Comparison of ENCODE assay signal across 22 cellular contexts in the genomic region with DNA sequence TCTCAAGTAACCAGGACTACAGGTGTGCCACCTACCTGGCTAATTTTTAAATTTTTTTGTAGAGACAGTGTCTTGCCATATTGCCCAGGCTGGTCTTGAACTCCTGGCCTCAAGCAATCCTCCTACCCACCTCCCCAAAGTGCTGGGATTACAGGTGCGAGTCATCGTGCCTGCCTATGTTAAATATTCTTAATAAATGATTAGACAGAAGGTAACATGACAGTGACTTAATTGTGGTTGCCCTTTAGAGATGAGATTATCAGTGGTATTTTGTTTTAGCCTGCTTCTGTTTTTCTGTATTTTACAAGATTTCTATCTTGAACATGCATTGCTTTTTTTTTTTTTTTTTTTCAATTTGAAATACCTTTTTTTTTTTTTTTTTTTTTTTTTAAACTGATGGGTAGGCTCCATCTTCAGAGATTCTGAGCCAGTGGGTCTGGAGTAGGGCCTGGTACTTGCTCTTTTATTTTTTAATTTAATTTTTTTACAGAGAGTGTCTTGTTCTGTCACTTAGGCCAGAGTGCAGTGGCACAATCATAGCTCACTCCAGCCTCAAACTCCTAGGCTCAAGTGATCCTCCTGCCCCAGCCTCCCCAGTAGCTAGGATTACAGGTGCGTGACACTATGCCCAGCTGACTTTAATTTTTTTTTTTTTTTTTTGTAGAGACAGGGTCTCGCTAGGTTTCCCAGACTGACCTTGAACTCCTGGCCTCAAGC.
DNase-seq lines count a peak whose midpoint lies in the region; ATAC-seq, FAIRE-seq and TF ChIP-seq lines count a peak whose summit lies in the region.
"Had no signal": no experiment of that assay in that cellular context is flagged by ENCODE, and none has a peak within 500 bp of the region (broad histone marks: within the 10 kb centered on the region; RNA-seq: fewer than 3 reads in every experiment).

No MANE protein-coding gene starts in this region.

- FAIRE-seq in GM12878 (lab: Jason Lieb, UNC): no peak
- FAIRE-seq: TTC549 had no signal

- H3K9me3 ChIP-seq in CD4-positive, alpha-beta memory T cell (ENCODE audit: control insufficient read depth in 1 of 2, low read length in 2 of 2): no peaks in the 10 kb centered on the region
- H3K9me3 ChIP-seq in GM12878 (replicated peaks; ENCODE audit: control insufficient read depth, insufficient read depth, low read length): no peaks in the 10 kb centered on the region
- H3K9me3 ChIP-seq in prostate gland: no peaks in the 10 kb centered on the region
- H3K9me3 ChIP-seq: upper lobe of left lung had no signal

- 97% methylated on average over 3 of the region's 4 CpGs for WGBS in GM12878 (ENCODE audit: insufficient coverage, insufficient replicate concordance, low lambda C conversion rate, missing lambda C conversion rate)
- WGBS in prostate gland: 92% methylated on average over 4 of the region's 4 CpGs

- H3K27me3 ChIP-seq in CD4-positive, alpha-beta memory T cell (ENCODE audit: insufficient read depth, low read length): no peaks in the 10 kb centered on the region
- no peaks in the 10 kb centered on the region for H3K27me3 ChIP-seq in GM12878 (replicated peaks in 1 of 2; ENCODE audit: control insufficient read depth in 2 of 2, insufficient read depth in 2 of 2, low read length in 1 of 2)
- H3K27me3 ChIP-seq in prostate gland (replicated peaks; ENCODE audit: insufficient read depth): no peaks in the 10 kb centered on the region
- H3K27me3 ChIP-seq: upper lobe of left lung had no signal

- no TSS peak for BruUV-seq in GM12878 (replicated peaks; lab: Mats Ljungman, UMichigan)

- TF ChIP-seq EP300 in GM12878 (IDR thresholded peaks at IDR 0.05; ENCODE audit: borderline replicate concordance in 1 of 2, control insufficient read depth in 1 of 2, low read depth in 2 of 2, low read length in 2 of 2): no peak

- peaks cover 0 to 2% (median 0%) of the 10 kb centered on the region in 8 donors for H3K9me3 Mint-ChIP-seq in CD4-positive, alpha-beta memory T cell
- H3K9me3 Mint-ChIP-seq in activated naive CD4-positive, alpha-beta T cell treated with anti-CD3 and anti-CD28 coated beads, Interleukin-2, amount 50 U/mL, for 72 hours: peaks cover 0 to 4% of the 10 kb centered on the region in 2 donors
- H3K9me3 Mint-ChIP-seq: central memory CD8-positive, alpha-beta T cell; dendritic cell treated with granulocyte-macrophage colony-stimulating factor and Interleukin-4, amounts not matched to agents 40 ng/mL and 50 ng/mL, for 4 days; endodermal cell; mesothelial cell of epicardium had no signal

- CTCF ChIA-PET in CD4-positive, alpha-beta memory T cell (lab: Charles Lee; ENCODE audit: partially characterized antibody): interaction anchor here (0.8 to 2.7 kb wide), 4 partner anchors 10 to 28 kb away, joined by 3 to 12 read pairs (median 7); no protein-coding TSS in a partner anchor
- CTCF ChIA-PET in RWPE1 (lab: Yijun Ruan, JAX) (interaction anchor here (0.6 to 0.7 kb wide), 2 partner anchors 81 to 110 kb away, joined by 3 to 6 read pairs; no protein-coding TSS in a partner anchor), GM12878 (lab: Yijun Ruan, JAX) (interaction anchor here (0.7 to 2.8 kb wide), 5 partner anchors 10 to 65 kb away, joined by 3 to 7 read pairs (median 4); no protein-coding TSS in a partner anchor)

- no peak for TF ChIP-seq CTCF in RWPE1 (conservative IDR thresholded peaks at IDR 0.05; ENCODE audit: low read depth)
- no peak for TF ChIP-seq CTCF in GM12878 (IDR thresholded peaks at IDR 0.05 in 2 of 3, conservative IDR thresholded peaks at IDR 0.05 in 1 of 3; ENCODE audit: control insufficient read depth in 2 of 3, extremely low read depth in 1 of 3, insufficient read depth in 1 of 3, low read depth in 3 of 3, low read length in 3 of 3)
- no peak for TF ChIP-seq CTCF in prostate gland (IDR thresholded peaks at IDR 0.05)

- no peak for TF ChIP-seq RAD21 in GM12878 (IDR thresholded peaks at IDR 0.05; ENCODE audit: insufficient read depth, low read depth, low read length)

- H4K20me1 ChIP-seq in GM12878 (ENCODE audit: control insufficient read depth, insufficient read depth): no peaks in the 10 kb centered on the region

- peaks cover 56 to 84% (median 71%) of the 10 kb centered on the region in 4 donors for H3K4me1 Mint-ChIP-seq in CD4-positive, alpha-beta memory T cell

- intact Hi-C loops in CD4-positive, alpha-beta memory T cell (cut with micrococcal nuclease): no loop called here
- intact Hi-C loops in GM12878 (cut with micrococcal nuclease; ENCODE audit: unreplicated experiment) (no loop called here), prostate gland (cut with DNase I) (no loop called here)

- H3K4me3 ChIP-seq in CD4-positive, alpha-beta memory T cell (ENCODE audit: low read length in 2 of 2): no peak overlapping the region
- H3K4me3 ChIP-seq in GM12878 (no peak overlapping the region), prostate gland (no peak overlapping the region)
- H3K4me3 ChIP-seq: GM23248, upper lobe of left lung had no signal

- H3K27me3 Mint-ChIP-seq in CD4-positive, alpha-beta memory T cell: no peaks in the 10 kb centered on the region
- H3K27me3 Mint-ChIP-seq: central memory CD8-positive, alpha-beta T cell; dendritic cell treated with granulocyte-macrophage colony-stimulating factor and Interleukin-4, amounts not matched to agents 40 ng/mL and 50 ng/mL, for 4 days had no signal

- no peaks in the 10 kb centered on the region for H3K79me2 ChIP-seq in GM12878 (ENCODE audit: control insufficient read depth, insufficient read depth, low read length)

- H3K27ac ChIP-seq in CD4-positive, alpha-beta memory T cell (ENCODE audit: low read depth, low read length): peak overlapping the region; percentile 34
- 0 out of 2 replicates have a peak overlapping the region, but pooled peaks have one; percentile 33 for H3K27ac ChIP-seq in RWPE1
- no peak overlapping the region for H3K27ac ChIP-seq in GM12878 (ENCODE audit: control insufficient read depth, insufficient read depth)
- peak overlapping the region; percentile 20 to 22 for H3K27ac ChIP-seq in prostate gland
- H3K27ac ChIP-seq: GM23248, upper lobe of left lung had no signal

- peak overlapping the region; percentile 81 to 99 (median 95) for H3K27ac Mint-ChIP-seq in CD4-positive, alpha-beta memory T cell
- H3K27ac Mint-ChIP-seq in activated naive CD4-positive, alpha-beta T cell treated with anti-CD3 and anti-CD28 coated beads, Interleukin-2, amount 50 U/mL, for 72 hours: no peak overlapping the region
- H3K27ac Mint-ChIP-seq: dendritic cell treated with granulocyte-macrophage colony-stimulating factor and Interleukin-4, amounts not matched to agents 40 ng/mL and 50 ng/mL, for 4 days; endodermal cell; mesothelial cell of epicardium had no signal

- H3K9ac ChIP-seq in GM12878 (ENCODE audit: control insufficient read depth, insufficient read depth, low read length): no peak overlapping the region
- H3K9ac ChIP-seq: GM23248 had no signal

- H3K4me1 ChIP-seq in CD4-positive, alpha-beta memory T cell (ENCODE audit: insufficient read depth, low read length): peaks cover 73% of the 10 kb centered on the region
- no peaks in the 10 kb centered on the region for H3K4me1 ChIP-seq in GM12878 (ENCODE audit: control insufficient read depth, insufficient read depth, low read length)
- peaks cover 14% of the 10 kb centered on the region for H3K4me1 ChIP-seq in prostate gland (replicated peaks)

- peak overlapping the region in 1 of 8 donors; percentile 21 for H3K4me3 Mint-ChIP-seq in CD4-positive, alpha-beta memory T cell
- H3K4me3 Mint-ChIP-seq: central memory CD8-positive, alpha-beta T cell; dendritic cell treated with granulocyte-macrophage colony-stimulating factor and Interleukin-4, amounts not matched to agents 40 ng/mL and 50 ng/mL, for 4 days; endodermal cell; mesothelial cell of epicardium had no signal

- ATAC-seq in GM12878: no peak
- ATAC-seq in HG02642 (IDR thresholded peaks at IDR 0.05; ENCODE audit: poor library complexity, unreplicated experiment): no peak
- no peak for ATAC-seq in activated naive CD4-positive, alpha-beta T cell treated with anti-CD3 and anti-CD28 coated beads, Interleukin-2, amount 50 U/mL, for 72 hours
- ATAC-seq: right cardiac atrium had no signal

- no peak overlapping the region for H3K4me2 ChIP-seq in GM12878 (ENCODE audit: control insufficient read depth, insufficient read depth)

- in situ Hi-C loops in GM12878 (cut with MboI): no loop called here

- POLR2A ChIA-PET in CD4-positive, alpha-beta memory T cell (lab: Charles Lee; ENCODE audit: partially characterized antibody): interaction anchor here (1.2 to 14.9 kb wide), 9 partner anchors 9 to 68 kb away, joined by 3 to 252 read pairs (median 5); no protein-coding TSS in a partner anchor
- POLR2A ChIA-PET in RWPE1 (lab: Yijun Ruan, JAX; ENCODE audit: low non-redundant PET) (no interaction called here), GM12878 (lab: Charles Lee) (interaction anchor here (0.6 to 1.2 kb wide), 2 partner anchors 27 to 325 kb away, joined by 3 read pairs; no protein-coding TSS in a partner anchor)

- no peaks in the 10 kb centered on the region for H3K36me3 ChIP-seq in CD4-positive, alpha-beta memory T cell (ENCODE audit: insufficient read depth, low read length)
- H3K36me3 ChIP-seq in GM12878 (ENCODE audit: control insufficient read depth in 2 of 2, insufficient read depth in 2 of 2, low read length in 1 of 2) (no peaks in the 10 kb centered on the region), prostate gland (no peaks in the 10 kb centered on the region)
- H3K36me3 ChIP-seq: upper lobe of left lung had no signal

- H2AFZ ChIP-seq in GM12878 (ENCODE audit: control insufficient read depth, low read depth, low read length): no peak overlapping the region
- H2AFZ ChIP-seq: GM23248 had no signal

- TF ChIP-seq POLR2A in GM12878 (IDR thresholded peaks at IDR 0.05; ENCODE audit: low read depth, low read length) (no peak), prostate gland (IDR thresholded peaks at IDR 0.05) (no peak)

- peak in 4 of 5 donors; percentile 33 to 57 (median 48) for DNase-seq in CD4-positive, alpha-beta memory T cell
- DNase-seq in RWPE1 (ENCODE audit: low spot score): no peak
- DNase-seq in GM12878 (ENCODE audit: low read depth, low spot score): no peak
- no peak for DNase-seq in prostate gland (ENCODE audit: low spot score)
- DNase-seq in 8988T: no peak
- no peak for DNase-seq in activated naive CD4-positive, alpha-beta T cell treated with anti-CD3 and anti-CD28 coated beads, Interleukin-2, amount 50 U/mL, for 72 hours (ENCODE audit: low spot score in 2 of 2)
- DNase-seq: activated effector memory CD4-positive, alpha-beta T cell treated with Interleukin-2 at 50 U/mL for 16 hours; endodermal cell; GM23248; head of caudate nucleus; islet precursor cell; NCI-H1092; NCI-H1694 treated with DMSO at 0.1 percent for 48 hours; NCI-H446 treated with DMSO at 0.1 percent for 48 hours; NCI-H82; right cardiac atrium; upper lobe of left lung had no signal

- SMC1A ChIA-PET in GM12878 (lab: Charles Lee; ENCODE audit: uncharacterized antibody, unreplicated experiment): interaction anchor here (0.6 to 2.3 kb wide), 9 partner anchors 9 to 44 kb away, joined by 3 to 12 read pairs (median 4); no protein-coding TSS in a partner anchor

- RAD21 ChIA-PET in GM12878 (lab: Charles Lee; ENCODE audit: unreplicated experiment): interaction anchor here (1.0 to 1.8 kb wide), 3 partner anchors 10 to 68 kb away, joined by 3 to 4 read pairs (median 4); no protein-coding TSS in a partner anchor

- H3K36me3 Mint-ChIP-seq in CD4-positive, alpha-beta memory T cell: peaks cover 6 to 17% of the 10 kb centered on the region in 2 donors
- peaks cover 4 to 7% of the 10 kb centered on the region in 2 donors for H3K36me3 Mint-ChIP-seq in activated naive CD4-positive, alpha-beta T cell treated with anti-CD3 and anti-CD28 coated beads, Interleukin-2, amount 50 U/mL, for 72 hours
- H3K36me3 Mint-ChIP-seq: mesothelial cell of epicardium had no signal

Comparison
In these comparisons a context has a peak if more than half of its experiments do, and no peak if none do; other contexts are left out.
1. DNase-seq: peak in CD4-positive, alpha-beta memory T cell (4 of 5); none in RWPE1 (single experiment), GM12878 (single experiment), prostate gland (single experiment), 8988T (single experiment) and activated naive CD4-positive, alpha-beta T cell treated with anti-CD3 and anti-CD28 coated beads, Interleukin-2, amount 50 U/mL, for 72 hours (0 of 2).
2. H3K27ac Mint-ChIP-seq: peak in CD4-positive, alpha-beta memory T cell (7 of 7); none in activated naive CD4-positive, alpha-beta T cell treated with anti-CD3 and anti-CD28 coated beads, Interleukin-2, amount 50 U/mL, for 72 hours (0 of 2).